17 cellular contexts compared by ENCODE assay signal in genomic region chr7:142488842-142489241, GRCh38.
DNase-seq lines count a peak whose midpoint lies in the region; ATAC-seq and TF ChIP-seq lines count a peak whose summit lies in the region.
"Had no signal": no experiment of that assay in that cellular context is flagged by ENCODE, and none has a peak within 500 bp of the region (broad histone marks: within the 10 kb centered on the region; RNA-seq: fewer than 3 reads in every experiment).

No MANE protein-coding gene starts in this region.

- no peaks in the 10 kb centered on the region for H3K27me3 Mint-ChIP-seq in stimulated activated naive CD8-positive, alpha-beta T cell treated with anti-CD3 and anti-CD28 coated beads, Interleukin-15, amount 100 ng/mL, for 72 hours
- peaks cover 4% of the 10 kb centered on the region for H3K27me3 Mint-ChIP-seq in endothelial cell (ENCODE audit: unreplicated experiment)
- peaks cover 12% of the 10 kb centered on the region for H3K27me3 Mint-ChIP-seq in type B pancreatic cell
- peaks cover 3% of the 10 kb centered on the region for H3K27me3 Mint-ChIP-seq in endodermal cell (ENCODE audit: insufficient read depth)

- peaks cover 26% of the 10 kb centered on the region for H3K4me1 Mint-ChIP-seq in stimulated activated naive CD8-positive, alpha-beta T cell treated with anti-CD3 and anti-CD28 coated beads, Interleukin-15, amount 100 ng/mL, for 72 hours
- H3K4me1 Mint-ChIP-seq in endothelial cell (ENCODE audit: unreplicated experiment): peaks cover 11% of the 10 kb centered on the region
- no peaks in the 10 kb centered on the region for H3K4me1 Mint-ChIP-seq in type B pancreatic cell (ENCODE audit: unreplicated experiment)
- H3K4me1 Mint-ChIP-seq in endodermal cell: no peaks in the 10 kb centered on the region

- DNase-seq in stimulated activated naive CD8-positive, alpha-beta T cell treated with anti-CD3 and anti-CD28 coated beads, Interleukin-15, amount 100 ng/mL, for 72 hours: no peak
- DNase-seq in stimulated activated naive CD8-positive, alpha-beta T cell treated with anti-CD3 and anti-CD28 coated beads, Interleukin-15, Interleukin-2, amounts not matched to agents 100 U/mL and 50 U/mL, for 24 hours: no peak
- DNase-seq in endothelial cell (ENCODE audit: low spot score) (no peak), left kidney (ENCODE audit: low read depth, low spot score) (peak; percentile 36), type B pancreatic cell (ENCODE audit: extremely low spot score, unreplicated experiment) (no peak), endodermal cell (no peak)
- DNase-seq: CD4-positive, CD25-positive, alpha-beta regulatory T cell; GM23248; HCEC 1CT; NCI-H1436; NCI-H2029; NCI-H2227 treated with DMSO at 0.1 percent for 48 hours; NCI-H524; Right ventricle myocardium superior; SK-N-SH had no signal

- no peaks in the 10 kb centered on the region for H3K4me1 ChIP-seq in endodermal cell (ENCODE audit: control insufficient read depth, insufficient read depth, low read length)

- TF ChIP-seq CTCF in endothelial cell (IDR thresholded peaks at IDR 0.05; ENCODE audit: unreplicated experiment) (no peak), type B pancreatic cell (conservative IDR thresholded peaks at IDR 0.05) (no peak), endodermal cell (conservative IDR thresholded peaks at IDR 0.05) (no peak)

- H3K27ac Mint-ChIP-seq in stimulated activated naive CD8-positive, alpha-beta T cell treated with anti-CD3 and anti-CD28 coated beads, Interleukin-15, amount 100 ng/mL, for 72 hours: peak overlapping the region; percentile 15 to 35
- H3K27ac Mint-ChIP-seq in endothelial cell (ENCODE audit: unreplicated experiment): peak overlapping the region; percentile 45
- peak overlapping the region; percentile 17 for H3K27ac Mint-ChIP-seq in type B pancreatic cell
- no peak overlapping the region for H3K27ac Mint-ChIP-seq in endodermal cell

- H3K9ac ChIP-seq in endodermal cell (ENCODE audit: extremely low read depth, low read length, poor library complexity, severe bottlenecking): no peak overlapping the region
- H3K9ac ChIP-seq: GM23248, SK-N-SH had no signal

- no peaks in the 10 kb centered on the region for H3K9me3 ChIP-seq in endodermal cell (ENCODE audit: control insufficient read depth, low read length)
- H3K9me3 ChIP-seq: SK-N-SH had no signal

- H3K4me3 ChIP-seq in endodermal cell (ENCODE audit: low read length): no peak overlapping the region
- H3K4me3 ChIP-seq: GM23248 had no signal

- peak overlapping the region in 1 of 2 donors; percentile 10 for H3K4me3 Mint-ChIP-seq in stimulated activated naive CD8-positive, alpha-beta T cell treated with anti-CD3 and anti-CD28 coated beads, Interleukin-15, amount 100 ng/mL, for 72 hours
- H3K4me3 Mint-ChIP-seq in endothelial cell (ENCODE audit: unreplicated experiment) (peak overlapping the region; percentile 48), type B pancreatic cell (no peak overlapping the region), endodermal cell (no peak overlapping the region)

- ATAC-seq in stimulated activated naive CD8-positive, alpha-beta T cell treated with anti-CD3 and anti-CD28 coated beads, Interleukin-15, amount 100 ng/mL, for 72 hours: no peak
- no peak for ATAC-seq in stimulated activated naive CD8-positive, alpha-beta T cell treated with anti-CD3 and anti-CD28 coated beads, Interleukin-15, Interleukin-2, amounts not matched to agents 100 U/mL and 50 U/mL, for 24 hours
- no peak for ATAC-seq in GM21367 (IDR thresholded peaks at IDR 0.05; ENCODE audit: unreplicated experiment)
- ATAC-seq in GM21529 (IDR thresholded peaks at IDR 0.05; ENCODE audit: unreplicated experiment): no peak

- no peaks in the 10 kb centered on the region for H3K9me3 Mint-ChIP-seq in stimulated activated naive CD8-positive, alpha-beta T cell treated with anti-CD3 and anti-CD28 coated beads, Interleukin-15, amount 100 ng/mL, for 72 hours
- no peaks in the 10 kb centered on the region for H3K9me3 Mint-ChIP-seq in endothelial cell (ENCODE audit: unreplicated experiment)
- H3K9me3 Mint-ChIP-seq in type B pancreatic cell: no peaks in the 10 kb centered on the region
- no peaks in the 10 kb centered on the region for H3K9me3 Mint-ChIP-seq in endodermal cell
- H3K9me3 Mint-ChIP-seq: CD4-positive, CD25-positive, alpha-beta regulatory T cell had no signal

- H3K36me3 ChIP-seq in endodermal cell (ENCODE audit: control insufficient read depth, insufficient read depth, low read length): no peaks in the 10 kb centered on the region

- 85 to 90% methylated on average over 6 to 7 of the region's 7 CpGs for WGBS in endodermal cell (ENCODE audit: insufficient coverage in 1 of 2, insufficient read length in 1 of 2), 2 experiments

- H3K36me3 Mint-ChIP-seq in endothelial cell (ENCODE audit: low read depth, unreplicated experiment) (no peaks in the 10 kb centered on the region), type B pancreatic cell (no peaks in the 10 kb centered on the region), endodermal cell (ENCODE audit: low read depth) (no peaks in the 10 kb centered on the region)

- no peaks in the 10 kb centered on the region for H3K27me3 ChIP-seq in endodermal cell (ENCODE audit: control insufficient read depth, insufficient read depth, low read length, poor library complexity, severe bottlenecking)

- H3K27ac ChIP-seq in endodermal cell (ENCODE audit: low read depth, low read length): no peak overlapping the region
- H3K27ac ChIP-seq: GM23248 had no signal
